1 cellular context compared by ENCODE assay signal in genomic region chr9:76401580-76402354, GRCh38.
TF ChIP-seq lines count a peak whose summit lies in the region.

No MANE protein-coding gene starts in this region.

TF ChIP-seq in HepG2, 621 proteins besides CTCF, POLR2A, EP300 and RAD21 (continued from another document):
- TF ChIP-seq BRF2 (CRISPR knock-in tag; IDR thresholded peaks at IDR 0.05) (no peak), NCOA5 (CRISPR knock-in tag; IDR thresholded peaks at IDR 0.05) (no peak), TCF7L2 (IDR thresholded peaks at IDR 0.05; ENCODE audit: low read depth, low read length) (no peak), ZNF709 (CRISPR knock-in tag; IDR thresholded peaks at IDR 0.05) (no peak), ZFP41 (CRISPR knock-in tag; IDR thresholded peaks at IDR 0.05; ENCODE audit: borderline replicate concordance) (no peak), KMT2B (CRISPR knock-in tag; IDR thresholded peaks at IDR 0.05) (no peak), FOXJ3 (CRISPR knock-in tag; IDR thresholded peaks at IDR 0.05; ENCODE audit: borderline replicate concordance) (peak; percentile 33; the same call in 1 of the 2 replicates), RBFOX2 (IDR thresholded peaks at IDR 0.05; ENCODE audit: low read depth, low read length) (0 out of 2 replicates have a peak, but pooled peaks have one; percentile 26), AHDC1 (CRISPR knock-in tag; IDR thresholded peaks at IDR 0.05; ENCODE audit: borderline replicate concordance) (peak; percentile 82; the same call in 1 of the 2 replicates), ZFYVE20 (CRISPR knock-in tag; IDR thresholded peaks at IDR 0.05; ENCODE audit: borderline replicate concordance, low read depth) (no peak), YY1 (IDR thresholded peaks at IDR 0.05; ENCODE audit: insufficient read depth, insufficient replicate concordance, low read depth, low read length) (no peak), ZNF503 (CRISPR knock-in tag; IDR thresholded peaks at IDR 0.05) (no peak), GATAD2A (CRISPR knock-in tag; IDR thresholded peaks at IDR 0.05) (peak; percentile 86), CEBPB (IDR thresholded peaks at IDR 0.05; ENCODE audit: borderline replicate concordance, low read depth, low read length) (no peak), TRIM22 (IDR thresholded peaks at IDR 0.05) (no peak), NPAS2 (CRISPR knock-in tag; IDR thresholded peaks at IDR 0.05; ENCODE audit: borderline replicate concordance) (no peak)
